1 cellular context compared by ENCODE assay signal in the genomic region with DNA sequence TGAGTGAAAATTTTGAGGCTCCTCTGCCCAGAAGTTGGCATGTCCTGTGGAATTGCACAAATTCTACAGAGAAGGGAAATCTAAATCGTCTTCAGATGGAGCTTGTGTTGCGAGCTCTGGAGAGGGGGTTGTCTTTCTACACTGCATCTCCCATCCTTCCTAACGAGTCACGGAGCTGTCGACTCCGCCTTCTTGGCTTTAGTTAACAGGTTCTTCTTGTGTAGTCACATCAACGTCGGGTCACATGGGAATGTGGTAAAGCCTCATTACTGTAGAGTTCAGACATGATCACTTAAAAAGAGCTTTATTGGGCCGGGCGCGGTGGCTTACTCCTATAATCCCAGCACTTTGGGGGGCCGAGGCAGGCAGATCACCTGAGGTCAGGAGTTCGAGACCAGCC.
TF ChIP-seq lines count a peak whose summit lies in the region.

No MANE protein-coding gene starts in this region.

TF ChIP-seq in HCT116, 20 proteins besides CTCF, POLR2A, EP300 and RAD21 (continued from another document):
- TF ChIP-seq, protein P1, sequence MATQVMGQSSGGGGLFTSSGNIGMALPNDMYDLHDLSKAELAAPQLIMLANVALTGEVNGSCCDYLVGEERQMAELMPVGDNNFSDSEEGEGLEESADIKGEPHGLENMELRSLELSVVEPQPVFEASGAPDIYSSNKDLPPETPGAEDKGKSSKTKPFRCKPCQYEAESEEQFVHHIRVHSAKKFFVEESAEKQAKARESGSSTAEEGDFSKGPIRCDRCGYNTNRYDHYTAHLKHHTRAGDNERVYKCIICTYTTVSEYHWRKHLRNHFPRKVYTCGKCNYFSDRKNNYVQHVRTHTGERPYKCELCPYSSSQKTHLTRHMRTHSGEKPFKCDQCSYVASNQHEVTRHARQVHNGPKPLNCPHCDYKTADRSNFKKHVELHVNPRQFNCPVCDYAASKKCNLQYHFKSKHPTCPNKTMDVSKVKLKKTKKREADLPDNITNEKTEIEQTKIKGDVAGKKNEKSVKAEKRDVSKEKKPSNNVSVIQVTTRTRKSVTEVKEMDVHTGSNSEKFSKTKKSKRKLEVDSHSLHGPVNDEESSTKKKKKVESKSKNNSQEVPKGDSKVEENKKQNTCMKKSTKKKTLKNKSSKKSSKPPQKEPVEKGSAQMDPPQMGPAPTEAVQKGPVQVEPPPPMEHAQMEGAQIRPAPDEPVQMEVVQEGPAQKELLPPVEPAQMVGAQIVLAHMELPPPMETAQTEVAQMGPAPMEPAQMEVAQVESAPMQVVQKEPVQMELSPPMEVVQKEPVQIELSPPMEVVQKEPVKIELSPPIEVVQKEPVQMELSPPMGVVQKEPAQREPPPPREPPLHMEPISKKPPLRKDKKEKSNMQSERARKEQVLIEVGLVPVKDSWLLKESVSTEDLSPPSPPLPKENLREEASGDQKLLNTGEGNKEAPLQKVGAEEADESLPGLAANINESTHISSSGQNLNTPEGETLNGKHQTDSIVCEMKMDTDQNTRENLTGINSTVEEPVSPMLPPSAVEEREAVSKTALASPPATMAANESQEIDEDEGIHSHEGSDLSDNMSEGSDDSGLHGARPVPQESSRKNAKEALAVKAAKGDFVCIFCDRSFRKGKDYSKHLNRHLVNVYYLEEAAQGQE (IDR thresholded peaks at IDR 0.05; ENCODE audit: low read depth), result no peak
- TF ChIP-seq CEBPB (IDR thresholded peaks at IDR 0.05; ENCODE audit: low read depth) (no peak), EZH2 (IDR thresholded peaks at IDR 0.05) (no peak), ELF1 (IDR thresholded peaks at IDR 0.05; ENCODE audit: borderline replicate concordance, low read depth) (no peak), CBX3 (IDR thresholded peaks at IDR 0.05; ENCODE audit: low read depth) (no peak)
